Comparison of ENCODE assay signal across 8 cellular contexts in genomic region chr2:144358979-144359541, GRCh38.
A peak's percentile ranks its signal among the peaks of the same experiment; 100 is the strongest.
DNase-seq lines count a peak whose midpoint lies in the region; ATAC-seq lines count a peak whose summit lies in the region.

No MANE protein-coding gene starts in this region.

- H3K4me1 Mint-ChIP-seq in stimulated activated naive CD8-positive, alpha-beta T cell treated with anti-CD3 and anti-CD28 coated beads, Interleukin-15, Interleukin-2, amounts not matched to agents 100 ng/mL and 50 ng/mL, for 24 hours (ENCODE audit: low read depth), result peaks cover 49% of the 10 kb centered on the region

- DNase-seq in stimulated activated CD4-positive, alpha-beta T cell treated with anti-CD3 and anti-CD28 coated beads, Interleukin-15, amount 100 ng/mL, for 24 hours, result peak; percentile 26
- DNase-seq in stimulated activated CD4-positive, alpha-beta T cell treated with anti-CD3 and anti-CD28 coated beads, Interleukin-4, amount 100 ng/mL, for 4 hours, result no peak
- peak; percentile 41 for DNase-seq in adipocyte (ENCODE audit: low read depth)
- DNase-seq in MV-4-11 (lab: John Stamatoyannopoulos, UW), result no peak
- DNase-seq in right cardiac atrium, result no peak
- DNase-seq in NCI-H510A treated with DMSO at 0.1 percent for 48 hours (lab: John Stamatoyannopoulos, UW), result no peak

- H3K27ac Mint-ChIP-seq in stimulated activated naive CD8-positive, alpha-beta T cell treated with anti-CD3 and anti-CD28 coated beads, Interleukin-15, Interleukin-2, amounts not matched to agents 100 ng/mL and 50 ng/mL, for 24 hours, result peak overlapping the region; percentile 94

- no peaks in the 10 kb centered on the region for H3K27me3 Mint-ChIP-seq in stimulated activated naive CD8-positive, alpha-beta T cell treated with anti-CD3 and anti-CD28 coated beads, Interleukin-15, Interleukin-2, amounts not matched to agents 100 ng/mL and 50 ng/mL, for 24 hours

- H3K36me3 ChIP-seq in adipocyte (ENCODE audit: control insufficient read depth, insufficient read depth, low read length, severe bottlenecking), result no peaks in the 10 kb centered on the region

- H3K27me3 ChIP-seq in adipocyte (replicated peaks; ENCODE audit: control insufficient read depth, insufficient read depth, low read length), result no peaks in the 10 kb centered on the region
- H3K27me3 ChIP-seq in right cardiac atrium (ENCODE audit: control insufficient read depth, insufficient read depth), result no peaks in the 10 kb centered on the region

- no peaks in the 10 kb centered on the region for H3K9me3 Mint-ChIP-seq in stimulated activated naive CD8-positive, alpha-beta T cell treated with anti-CD3 and anti-CD28 coated beads, Interleukin-15, Interleukin-2, amounts not matched to agents 100 ng/mL and 50 ng/mL, for 24 hours

- peak; percentile 55 for ATAC-seq in HG03064 (IDR thresholded peaks at IDR 0.05; ENCODE audit: low read depth, unreplicated experiment)
- no peak for ATAC-seq in right cardiac atrium

- peak overlapping the region; percentile 32 for H3K4me3 Mint-ChIP-seq in stimulated activated naive CD8-positive, alpha-beta T cell treated with anti-CD3 and anti-CD28 coated beads, Interleukin-15, Interleukin-2, amounts not matched to agents 100 ng/mL and 50 ng/mL, for 24 hours

- peaks cover 59% of the 10 kb centered on the region for H3K4me1 ChIP-seq in adipocyte (ENCODE audit: control insufficient read depth, insufficient read depth, low read length)
- peaks cover 3% of the 10 kb centered on the region for H3K4me1 ChIP-seq in right cardiac atrium (ENCODE audit: control insufficient read depth, insufficient read depth, low read length)

- no peaks in the 10 kb centered on the region for H3K9me3 ChIP-seq in adipocyte (ENCODE audit: control insufficient read depth, low read length)
- no peaks in the 10 kb centered on the region for H3K9me3 ChIP-seq in right cardiac atrium (ENCODE audit: control insufficient read depth, low read length)

- WGBS in right cardiac atrium, result 72% methylated on average over 4 of the region's 4 CpGs

- H3K9ac ChIP-seq in adipocyte (ENCODE audit: low read length), result peak overlapping the region; percentile 83

- H3K4me3 ChIP-seq in adipocyte (ENCODE audit: low read length) (peak overlapping the region; percentile 42), right cardiac atrium (ENCODE audit: low read length) (no peak overlapping the region)

- no peak overlapping the region for H3K27ac ChIP-seq in right cardiac atrium (ENCODE audit: low read length)

- intact Hi-C loops in right cardiac atrium (cut with DNase I), result no loop called here

- H3K36me3 Mint-ChIP-seq in stimulated activated naive CD8-positive, alpha-beta T cell treated with anti-CD3 and anti-CD28 coated beads, Interleukin-15, Interleukin-2, amounts not matched to agents 100 ng/mL and 50 ng/mL, for 24 hours (ENCODE audit: low read depth), result no peaks in the 10 kb centered on the region

Comparison
In these comparisons a context has a peak if more than half of its experiments do, and no peak if none do; other contexts are left out.
1. DNase-seq: peak in stimulated activated CD4-positive, alpha-beta T cell treated with anti-CD3 and anti-CD28 coated beads, Interleukin-15, amount 100 ng/mL, for 24 hours (single experiment) and adipocyte (single experiment); none in stimulated activated CD4-positive, alpha-beta T cell treated with anti-CD3 and anti-CD28 coated beads, Interleukin-4, amount 100 ng/mL, for 4 hours (0 of 2), MV-4-11 (single experiment), right cardiac atrium (0 of 3) and NCI-H510A treated with DMSO at 0.1 percent for 48 hours (single experiment).